In the genomic region with DNA sequence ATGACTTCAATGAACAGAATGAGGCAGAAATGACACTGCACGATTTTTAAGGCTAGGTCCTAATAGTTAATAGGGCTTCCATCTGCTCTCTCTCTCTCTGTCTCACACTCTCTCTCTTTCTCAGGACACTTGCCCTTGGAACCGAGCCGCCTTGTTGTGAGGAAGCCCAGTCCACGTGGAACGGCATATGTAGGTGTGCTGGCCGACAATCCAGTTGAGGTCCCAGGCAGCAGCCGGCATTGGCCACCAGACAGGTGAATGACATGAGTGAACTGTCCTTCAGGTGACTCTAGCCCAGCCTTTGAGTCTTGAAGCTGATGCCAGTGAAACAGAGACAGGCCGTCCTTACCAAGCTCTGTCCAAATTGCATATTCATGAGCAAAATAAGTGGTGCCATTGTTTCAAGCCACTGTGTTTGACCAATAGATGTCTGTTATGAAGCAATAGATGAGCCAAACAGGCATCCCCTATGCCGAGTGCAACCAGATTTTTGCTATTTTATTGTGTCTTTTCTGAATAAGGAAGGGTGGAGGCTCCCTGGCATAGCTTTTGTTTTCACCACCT, we compare ENCODE assay signal across 21 cellular contexts.
DNase-seq lines count a peak whose midpoint lies in the region; ATAC-seq, FAIRE-seq and TF ChIP-seq lines count a peak whose summit lies in the region.
"Had no signal": no experiment of that assay in that cellular context is flagged by ENCODE, and none has a peak within 500 bp of the region (broad histone marks: within the 10 kb centered on the region; RNA-seq: fewer than 3 reads in every experiment).

No MANE protein-coding gene starts in this region.

- no peak overlapping the region for H3K4me3 ChIP-seq in H1 (ENCODE audit: extremely low read depth in 1 of 4, insufficient read depth in 2 of 4, low read depth in 3 of 4, low read length in 4 of 4)

- H2AK5ac ChIP-seq in H1 (ENCODE audit: low read depth, low read length): no peak overlapping the region

- no peak overlapping the region for H4K8ac ChIP-seq in H1 (ENCODE audit: extremely low read depth, insufficient read depth, low read length)

- H4K5ac ChIP-seq in H1 (ENCODE audit: insufficient read length, low read depth, low read length): no peak overlapping the region

- no peak overlapping the region for H3K23ac ChIP-seq in H1 (ENCODE audit: insufficient read length)

- H3K27ac ChIP-seq in H1 (ENCODE audit: low read depth, low read length): no peak overlapping the region

- no peak overlapping the region for H2BK5ac ChIP-seq in H1 (ENCODE audit: low read depth, low read length)

- intact Hi-C loops in left colon (cut with DNase I, micrococcal nuclease): no loop called here

- no peak for TF ChIP-seq POLR2A in H1 (IDR thresholded peaks at IDR 0.05; ENCODE audit: control extremely low read depth in 1 of 2, low read depth in 2 of 2, low read length in 2 of 2)

- in situ Hi-C loops in G401 (cut with HindIII; ENCODE audit: low sequenced_read_pairs): no loop called here

- H3K27me3 ChIP-seq in H1 (replicated peaks in 1 of 4; ENCODE audit: control insufficient read depth in 3 of 4, extremely low read depth in 1 of 4, insufficient read depth in 3 of 4, low read length in 3 of 4): no peaks in the 10 kb centered on the region; a peak in 2 of 7 replicates

- no peaks in the 10 kb centered on the region for H3K9me3 ChIP-seq in H1 (ENCODE audit: insufficient read depth in 2 of 2, low read depth in 1 of 2, low read length in 1 of 2)
- H3K9me3 ChIP-seq: BE2C had no signal

- peak; percentile 61 for DNase-seq in G401 (ENCODE audit: low spot score)
- no peak for DNase-seq in H1 (ENCODE audit: low read depth in 1 of 2, low spot score in 2 of 2)
- DNase-seq in pons (ENCODE audit: low spot score): peak; percentile 91
- DNase-seq in HPDE6-E6E7 (ENCODE audit: extremely low spot score): no peak
- DNase-seq in GDM1 (lab: John Stamatoyannopoulos, UW): no peak
- no peak for DNase-seq in left colon
- DNase-seq: 8988T; BE2C; CD4-positive, CD25-positive, alpha-beta regulatory T cell; CD8-positive, alpha-beta memory T cell; COR-L47; DMS 273 treated with DMSO at 0.1 percent for 48 hours; DMS53; DND-41; EL; GOT3; H9 had no signal

- no peaks in the 10 kb centered on the region for H3K79me2 ChIP-seq in H1 (ENCODE audit: control insufficient read depth in 1 of 2, insufficient read depth in 2 of 2, low read length in 2 of 2)

- H2AFZ ChIP-seq in H1 (ENCODE audit: low read length): no peak overlapping the region

- H3K4me1 ChIP-seq in H1 (replicated peaks in 1 of 4; ENCODE audit: control insufficient read depth in 3 of 4, insufficient read depth in 4 of 4, low read length in 3 of 4): peaks cover 0 to 5% (median 0%) of the 10 kb centered on the region in 4 experiments; a peak in 1 of 7 replicates
- H3K4me1 ChIP-seq: BE2C had no signal

- H4K91ac ChIP-seq in H1 (replicated peaks; ENCODE audit: insufficient read length, low read length): no peak overlapping the region

- no peak overlapping the region for H3K18ac ChIP-seq in H1 (ENCODE audit: extremely low read depth, low read length)

- ATAC-seq in GM19035 (IDR thresholded peaks at IDR 0.05; ENCODE audit: unreplicated experiment) (no peak), left colon (no peak)

- no peak overlapping the region for H3K9ac ChIP-seq in H1 (replicated peaks in 1 of 4; ENCODE audit: extremely low read depth in 1 of 4, low read depth in 3 of 4, low read length in 3 of 4)

- TF ChIP-seq EP300 in H1 (IDR thresholded peaks at IDR 0.05; ENCODE audit: borderline replicate concordance in 1 of 2, low read depth in 2 of 2, low read length in 2 of 2): no peak

- H2BK20ac ChIP-seq in H1 (ENCODE audit: low read length): no peak overlapping the region

- H2BK120ac ChIP-seq in H1 (replicated peaks; ENCODE audit: low read depth, low read length): no peak overlapping the region

- no peak overlapping the region for H2BK12ac ChIP-seq in H1 (ENCODE audit: low read depth, low read length)

- POLR2A ChIA-PET in H1 (lab: Charles Lee; ENCODE audit: partially characterized antibody): no interaction called here

- no peak overlapping the region for H3K14ac ChIP-seq in H1 (ENCODE audit: insufficient read length)

- H3K36me3 ChIP-seq in H1 (ENCODE audit: control insufficient read depth in 2 of 4, insufficient read depth in 4 of 4, low read length in 3 of 4): no peaks in the 10 kb centered on the region
- H3K36me3 ChIP-seq: BE2C had no signal

- H3K4ac ChIP-seq in H1 (replicated peaks; ENCODE audit: insufficient read length, low read depth, low read length): no peak overlapping the region

- 79% methylated on average over 9 of the region's 9 CpGs; no CpG with 5 or more reads in 1 of the 2 experiments for WGBS in H1 (ENCODE audit: extremely low coverage in 1 of 2, insufficient coverage in 1 of 2, insufficient read length in 1 of 2, insufficient replicate concordance in 2 of 2, low coverage in 1 of 2, low lambda C conversion rate in 2 of 2, missing lambda C conversion rate in 1 of 2), 2 experiments

- H2BK15ac ChIP-seq in H1 (ENCODE audit: low read length): peak overlapping the region; percentile 50; the same call in 1 of the 2 replicates

- no peak for TF ChIP-seq CTCF in H1 (IDR thresholded peaks at IDR 0.05; ENCODE audit: control extremely low read depth in 1 of 3, insufficient read depth in 1 of 3, low read depth in 1 of 3, low read length in 3 of 3)

- no peaks in the 10 kb centered on the region for H3K79me1 ChIP-seq in H1 (ENCODE audit: low read depth, low read length)

- CTCF ChIA-PET in H1 (lab: Charles Lee; ENCODE audit: partially characterized antibody): interaction anchor here (0.7 kb wide), 1 partner anchor 14 kb away, joined by 3 read pairs; no protein-coding TSS in a partner anchor

- no peak for TF ChIP-seq RAD21 in H1 (IDR thresholded peaks at IDR 0.05 in 1 of 2, conservative IDR thresholded peaks at IDR 0.05 in 1 of 2; ENCODE audit: low read depth in 2 of 2, low read length in 2 of 2)

- no peak overlapping the region for H3K56ac ChIP-seq in H1 (replicated peaks; ENCODE audit: insufficient read length, low read depth, low read length)

- H3K23me2 ChIP-seq in H1 (ENCODE audit: low read depth, low read length): no peaks in the 10 kb centered on the region

- no peaks in the 10 kb centered on the region for H4K20me1 ChIP-seq in H1 (replicated peaks in 1 of 2; ENCODE audit: control insufficient read depth in 1 of 2, insufficient read depth in 2 of 2, low read length in 2 of 2)

- no peak overlapping the region for H3K4me2 ChIP-seq in H1 (ENCODE audit: insufficient read depth in 1 of 2, low read depth in 2 of 2, low read length in 2 of 2)

- no peak for FAIRE-seq in H1 (lab: Jason Lieb, UNC)
- FAIRE-seq: G401.6, GM12892, GM18507 had no signal

TF ChIP-seq in H1, 55 proteins besides CTCF, POLR2A, EP300 and RAD21:
- no peak for TF ChIP-seq CREB1 (IDR thresholded peaks at IDR 0.05)
TF ChIP-seq in H1: peak in this region for 0.

Comparison
In these comparisons a context has a peak if more than half of its experiments do, and no peak if none do; other contexts are left out.
1. DNase-seq: peak in G401 (single experiment) and pons (single experiment); none in H1 (0 of 2), HPDE6-E6E7 (single experiment), GDM1 (single experiment) and left colon (0 of 2).